27 cellular contexts compared by ENCODE assay signal in the genomic region with DNA sequence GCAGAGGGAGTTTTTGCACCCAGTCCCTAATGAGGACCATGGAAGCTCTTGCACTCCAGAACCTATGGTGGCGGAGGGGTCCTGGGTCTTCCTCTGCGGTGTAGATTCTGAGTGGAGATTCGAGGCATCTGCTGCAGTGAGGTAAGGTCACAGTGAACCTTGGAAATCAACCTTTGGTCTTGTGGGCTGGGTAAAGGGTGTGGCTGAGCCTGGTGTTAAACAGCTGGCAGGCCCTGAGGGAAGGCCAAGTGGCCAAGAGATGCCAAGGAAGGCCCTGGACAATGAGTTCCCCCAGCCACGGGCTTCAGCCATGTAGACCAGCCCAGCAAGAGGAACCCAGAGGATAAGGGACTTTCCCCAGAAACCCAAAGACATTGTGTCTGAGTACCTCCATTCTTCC.
"Had no signal": no experiment of that assay in that cellular context is flagged by ENCODE, and none has a peak within 500 bp of the region (broad histone marks: within the 10 kb centered on the region; RNA-seq: fewer than 3 reads in every experiment).

No MANE protein-coding gene starts in this region.

- H3K36me3 Mint-ChIP-seq: activated naive CD4-positive, alpha-beta T cell treated with anti-CD3 and anti-CD28 coated beads, Interleukin-2, amount 50 U/mL, for 72 hours; activated naive CD8-positive, alpha-beta T cell treated with anti-CD3 and anti-CD28 coated beads, Interleukin-2, amount 10 ng/mL, durations not matched to agents 7 days and 5 days; WTC11 had no signal

- H3K4me3 Mint-ChIP-seq: activated CD4-positive, alpha-beta memory T cell treated with anti-CD3 and anti-CD28 coated beads, Interleukin-2, amount 10 ng/mL, durations not matched to agents 7 days and 5 days; activated CD4-positive, alpha-beta T cell treated with anti-CD3 and anti-CD28 coated beads, Interleukin-2, amount 10 ng/mL, durations not matched to agents 7 days and 5 days; activated naive CD4-positive, alpha-beta T cell treated with anti-CD3 and anti-CD28 coated beads for 36 hours; activated naive CD8-positive, alpha-beta T cell treated with anti-CD3 and anti-CD28 coated beads, Interleukin-2, amount 10 ng/mL, durations not matched to agents 7 days and 5 days; activated T-helper 1 cell treated with anti-CD3 and anti-CD28 coated beads, Interleukin-12 subunit alpha, Interleukin-12 subunit beta, Interleukin-2, Interleukin-4 antibody, amounts not matched to agents 30 ng/mL and 10 ng/mL and 1 ng/mL, durations not matched to agents 14 hours and 24 hours and 36 hours; central memory CD8-positive, alpha-beta T cell; effector memory CD8-positive, alpha-beta T cell; WTC11 had no signal

- H3K4me1 Mint-ChIP-seq: activated CD4-positive, alpha-beta memory T cell treated with anti-CD3 and anti-CD28 coated beads, Interleukin-2, amount 10 ng/mL, durations not matched to agents 7 days and 5 days; activated CD4-positive, alpha-beta T cell treated with anti-CD3 and anti-CD28 coated beads, Interleukin-2, amount 10 ng/mL, durations not matched to agents 7 days and 5 days; activated naive CD8-positive, alpha-beta T cell treated with anti-CD3 and anti-CD28 coated beads, Interleukin-2, amount 10 ng/mL, durations not matched to agents 7 days and 5 days; central memory CD8-positive, alpha-beta T cell had no signal

- H3K4me1 ChIP-seq: foreskin keratinocyte, gastrocnemius medialis had no signal

- H3K4me3 ChIP-seq: esophagus muscularis mucosa, gastrocnemius medialis, heart left ventricle had no signal

- H3K9me3 ChIP-seq: esophagus muscularis mucosa, gastrocnemius medialis, heart left ventricle had no signal

- H3K27me3 ChIP-seq: gastrocnemius medialis had no signal

- FAIRE-seq: astrocyte had no signal

- H3K36me3 ChIP-seq: brain microvascular endothelial cell, esophagus muscularis mucosa, gastrocnemius medialis, heart left ventricle had no signal

- H3K27ac ChIP-seq: brain microvascular endothelial cell, esophagus muscularis mucosa, foreskin keratinocyte, gastrocnemius medialis, heart left ventricle had no signal

- H3K27ac Mint-ChIP-seq: activated CD4-positive, alpha-beta memory T cell treated with anti-CD3 and anti-CD28 coated beads, Interleukin-2, amount 10 ng/mL, durations not matched to agents 7 days and 5 days; activated CD4-positive, alpha-beta T cell treated with anti-CD3 and anti-CD28 coated beads, Interleukin-2, amount 10 ng/mL, durations not matched to agents 7 days and 5 days; activated naive CD4-positive, alpha-beta T cell treated with anti-CD3 and anti-CD28 coated beads for 36 hours; activated naive CD4-positive, alpha-beta T cell treated with anti-CD3 and anti-CD28 coated beads, Interleukin-2, amount 50 U/mL, for 72 hours; activated naive CD8-positive, alpha-beta T cell treated with anti-CD3 and anti-CD28 coated beads, Interleukin-2, amount 10 ng/mL, durations not matched to agents 7 days and 5 days; activated T-helper 1 cell treated with anti-CD3 and anti-CD28 coated beads, Interleukin-12 subunit alpha, Interleukin-12 subunit beta, Interleukin-2, Interleukin-4 antibody, amounts not matched to agents 30 ng/mL and 10 ng/mL and 1 ng/mL, durations not matched to agents 14 hours and 24 hours and 36 hours; activated T-helper 2 cell treated with anti-CD3 and anti-CD28 coated beads, Interferon-gamma antibody, Interleukin-2, Interleukin-4, amounts not matched to agents 10 μg/mL and 5 μg/mL and 100 μg/mL, durations not matched to agents 14 hours and 24 hours and 36 hours; effector memory CD8-positive, alpha-beta T cell; WTC11 had no signal

- H3K9me3 Mint-ChIP-seq: activated CD4-positive, alpha-beta memory T cell treated with anti-CD3 and anti-CD28 coated beads, Interleukin-2, amount 10 ng/mL, durations not matched to agents 7 days and 5 days; activated CD4-positive, alpha-beta T cell treated with anti-CD3 and anti-CD28 coated beads, Interleukin-2, amount 10 ng/mL, durations not matched to agents 7 days and 5 days; activated naive CD4-positive, alpha-beta T cell treated with anti-CD3 and anti-CD28 coated beads for 36 hours; activated naive CD4-positive, alpha-beta T cell treated with anti-CD3 and anti-CD28 coated beads, Interleukin-2, amount 50 U/mL, for 72 hours; activated naive CD8-positive, alpha-beta T cell treated with anti-CD3 and anti-CD28 coated beads, Interleukin-2, amount 10 ng/mL, durations not matched to agents 7 days and 5 days; activated T-helper 1 cell treated with anti-CD3 and anti-CD28 coated beads, Interleukin-12 subunit alpha, Interleukin-12 subunit beta, Interleukin-2, Interleukin-4 antibody, amounts not matched to agents 30 ng/mL and 10 ng/mL and 1 ng/mL, durations not matched to agents 14 hours and 24 hours and 36 hours; activated T-helper 2 cell treated with anti-CD3 and anti-CD28 coated beads, Interferon-gamma antibody, Interleukin-2, Interleukin-4, amounts not matched to agents 10 μg/mL and 5 μg/mL and 100 μg/mL, durations not matched to agents 14 hours and 24 hours and 36 hours; central memory CD8-positive, alpha-beta T cell; effector memory CD8-positive, alpha-beta T cell; WTC11 had no signal

- ATAC-seq: activated naive CD4-positive, alpha-beta T cell treated with anti-CD3 and anti-CD28 coated beads, Interleukin-2, amount 50 U/mL, for 72 hours; effector memory CD8-positive, alpha-beta T cell; gastrocnemius medialis had no signal

- DNase-seq: activated CD4-positive, alpha-beta memory T cell treated with anti-CD3 and anti-CD28 coated beads, Interleukin-2, amount 10 ng/mL, durations not matched to agents 7 days and 5 days; activated CD4-positive, alpha-beta T cell treated with anti-CD3 and anti-CD28 coated beads for 1 hour; activated CD4-positive, alpha-beta T cell treated with anti-CD3 and anti-CD28 coated beads for 4 hours; activated CD4-positive, alpha-beta T cell treated with anti-CD3 and anti-CD28 coated beads, Interleukin-2, amount 50 U/mL, for 4 hours; activated CD8-positive, alpha-beta memory T cell treated with anti-CD3 and anti-CD28 coated beads for 24 hours; activated CD8-positive, alpha-beta memory T cell treated with anti-CD3 and anti-CD28 coated beads, Interleukin-2, amount 50 U/mL, for 4 hours; activated effector memory CD4-positive, alpha-beta T cell treated with anti-CD3 and anti-CD28 coated beads, Interleukin-2, amount 50 U/mL, for 16 hours; activated naive CD8-positive, alpha-beta T cell treated with anti-CD3 and anti-CD28 coated beads, Interleukin-2, amount 10 ng/mL, durations not matched to agents 7 days and 5 days; activated T-cell treated with anti-CD3 and anti-CD28 coated beads, Interleukin-2, amount 50 U/mL, for 1 hour; activated T-cell treated with anti-CD3 and anti-CD28 coated beads, Interleukin-2, amount 50 U/mL, for 48 hours; cortex of kidney; effector CD4-positive, alpha-beta T cell; effector memory CD8-positive, alpha-beta T cell; gastrocnemius medialis; glutamatergic neuron; heart left ventricle had no signal
